13 cellular contexts compared by ENCODE assay signal in genomic region chr1:28354121-28354520, GRCh38. TPM values are rescaled to one million over a fixed set of nuclear protein-coding genes. Genes with fewer than 3 reads are reported as not detected.
A peak's percentile ranks its signal among the peaks of the same experiment; 100 is the strongest.
DNase-seq lines count a peak whose midpoint lies in the region; ATAC-seq and TF ChIP-seq lines count a peak whose summit lies in the region.
"Had no signal": no experiment of that assay in that cellular context is flagged by ENCODE, and none has a peak within 500 bp of the region (broad histone marks: within the 10 kb centered on the region; RNA-seq: fewer than 3 reads in every experiment).

No MANE protein-coding gene starts in this region.

- TF ChIP-seq RAD21 in Ishikawa (IDR thresholded peaks at IDR 0.05; ENCODE audit: low read depth): no peak

- H3K79me2 ChIP-seq in ACC112 (ENCODE audit: control insufficient read depth, insufficient read depth, low read length, unreplicated experiment): no peaks in the 10 kb centered on the region

- H3K9me3 ChIP-seq in lower lobe of right lung (no peaks in the 10 kb centered on the region), esophagus muscularis mucosa (no peaks in the 10 kb centered on the region), right atrium auricular region (no peaks in the 10 kb centered on the region)
- H3K9me3 ChIP-seq: adrenal gland had no signal

- no peak for TF ChIP-seq POLR2A in esophagus muscularis mucosa (IDR thresholded peaks at IDR 0.05; ENCODE audit: low read depth)

- H3K4me3 ChIP-seq in ACC112 (ENCODE audit: low read depth, low read length): no peak overlapping the region
- H3K4me3 ChIP-seq in brain microvascular endothelial cell (ENCODE audit: low read depth, low read length): no peak overlapping the region
- no peak overlapping the region for H3K4me3 ChIP-seq in lower lobe of right lung
- H3K4me3 ChIP-seq in esophagus muscularis mucosa: no peak overlapping the region
- no peak overlapping the region for H3K4me3 ChIP-seq in right atrium auricular region
- H3K4me3 ChIP-seq: adrenal gland had no signal

- 66% methylated on average over 3 of the region's 3 CpGs for WGBS in esophagus muscularis mucosa

- no peaks in the 10 kb centered on the region for H3K36me3 ChIP-seq in ACC112 (ENCODE audit: insufficient read depth, low read length)
- H3K36me3 ChIP-seq in brain microvascular endothelial cell (replicated peaks): no peaks in the 10 kb centered on the region
- no peaks in the 10 kb centered on the region for H3K36me3 ChIP-seq in lower lobe of right lung
- H3K36me3 ChIP-seq in esophagus muscularis mucosa: no peaks in the 10 kb centered on the region
- H3K36me3 ChIP-seq in right atrium auricular region: no peaks in the 10 kb centered on the region
- H3K36me3 ChIP-seq: adrenal gland had no signal

- peak overlapping the region; percentile 49 for H3K27ac ChIP-seq in ACC112 (ENCODE audit: low read depth, low read length)
- no peak overlapping the region for H3K27ac ChIP-seq in brain microvascular endothelial cell
- no peak overlapping the region for H3K27ac ChIP-seq in lower lobe of right lung
- H3K27ac ChIP-seq in esophagus muscularis mucosa (replicated peaks in 1 of 4): no peak overlapping the region
- no peak overlapping the region for H3K27ac ChIP-seq in right atrium auricular region
- H3K27ac ChIP-seq: adrenal gland had no signal

- H3K4me1 ChIP-seq in ACC112 (ENCODE audit: control insufficient read depth, insufficient read depth, low read length, unreplicated experiment) (peaks cover 10% of the 10 kb centered on the region), lower lobe of right lung (no peaks in the 10 kb centered on the region), esophagus muscularis mucosa (no peaks in the 10 kb centered on the region), right atrium auricular region (no peaks in the 10 kb centered on the region)
- H3K4me1 ChIP-seq: adrenal gland had no signal

- in situ Hi-C loops in brain microvascular endothelial cell (cut with HindIII; ENCODE audit: low pct_ligation_motif_present, low sequenced_read_pairs): no loop called here

- intact Hi-C loops in lower lobe of right lung (cut with DNase I): no loop called here
- intact Hi-C loops in esophagus muscularis mucosa (cut with DNase I): loop anchor here (10.0 kb wide), 1 partner anchor 251 kb away; no protein-coding TSS in a partner anchor

- TF ChIP-seq CTCF in brain microvascular endothelial cell (IDR thresholded peaks at IDR 0.05; ENCODE audit: low read depth, low read length, missing control alignments): no peak
- TF ChIP-seq CTCF in lower lobe of right lung (IDR thresholded peaks at IDR 0.05): no peak
- no peak for TF ChIP-seq CTCF in esophagus muscularis mucosa (IDR thresholded peaks at IDR 0.05)
- no peak for TF ChIP-seq CTCF in right atrium auricular region (IDR thresholded peaks at IDR 0.05)

- no peak overlapping the region for H2AFZ ChIP-seq in ACC112 (ENCODE audit: low read length, unreplicated experiment)

- TF ChIP-seq EP300 in Ishikawa (IDR thresholded peaks at IDR 0.05; ENCODE audit: borderline replicate concordance): peak; percentile 80; the same call in 1 of the 2 replicates
- no peak for TF ChIP-seq EP300 in esophagus muscularis mucosa (IDR thresholded peaks at IDR 0.05)

- DNase-seq in brain microvascular endothelial cell: peak; percentile 25
- peak; percentile 42 for DNase-seq in lower lobe of right lung
- no peak for DNase-seq in esophagus muscularis mucosa (ENCODE audit: extremely low spot score)
- DNase-seq in right atrium auricular region (ENCODE audit: low spot score): no peak
- no peak for DNase-seq in ecto neural progenitor cell (ENCODE audit: low spot score)
- DNase-seq: activated CD8-positive, alpha-beta memory T cell treated with anti-CD3 and anti-CD28 coated beads, Interleukin-2, amount 10 ng/mL, durations not matched to agents 7 days and 5 days; adrenal gland; NCI-H1694 treated with DMSO at 0.1 percent for 48 hours; stimulated activated CD4-positive, alpha-beta T cell treated with anti-CD3 and anti-CD28 coated beads, Interleukin-1b, Interleukin-23, amount 100 ng/mL, for 48 hours; stimulated activated naive CD8-positive, alpha-beta T cell treated with anti-CD3 and anti-CD28 coated beads, Interleukin-15, Interleukin-2, amounts not matched to agents 100 U/mL and 50 U/mL, for 24 hours had no signal

- no peak for ATAC-seq in lower lobe of right lung
- ATAC-seq in GM18870 (IDR thresholded peaks at IDR 0.05; ENCODE audit: unreplicated experiment): no peak
- ATAC-seq: activated CD8-positive, alpha-beta memory T cell treated with anti-CD3 and anti-CD28 coated beads, Interleukin-2, amount 10 ng/mL, durations not matched to agents 7 days and 5 days; stimulated activated naive CD8-positive, alpha-beta T cell treated with anti-CD3 and anti-CD28 coated beads, Interleukin-15, Interleukin-2, amounts not matched to agents 100 U/mL and 50 U/mL, for 24 hours had no signal

- no peaks in the 10 kb centered on the region for H3K27me3 ChIP-seq in ACC112 (ENCODE audit: insufficient read depth, low read length)
- no peaks in the 10 kb centered on the region for H3K27me3 ChIP-seq in brain microvascular endothelial cell (replicated peaks)
- H3K27me3 ChIP-seq in lower lobe of right lung (ENCODE audit: low read depth): no peaks in the 10 kb centered on the region
- H3K27me3 ChIP-seq in esophagus muscularis mucosa: no peaks in the 10 kb centered on the region
- no peaks in the 10 kb centered on the region for H3K27me3 ChIP-seq in right atrium auricular region
- H3K27me3 ChIP-seq: adrenal gland had no signal

TF ChIP-seq in Ishikawa, 13 proteins besides CTCF, POLR2A, EP300 and RAD21:
- TF ChIP-seq YY1 (IDR thresholded peaks at IDR 0.05; ENCODE audit: low read depth) (no peak), TCF12 (IDR thresholded peaks at IDR 0.05; ENCODE audit: low read depth) (peak; percentile 67), TEAD4 (IDR thresholded peaks at IDR 0.05) (peak; percentile 78), CEBPB (IDR thresholded peaks at IDR 0.05) (peak; percentile 71), NFIC (IDR thresholded peaks at IDR 0.05) (peak; percentile 77), FOXM1 (IDR thresholded peaks at IDR 0.05; ENCODE audit: borderline replicate concordance, low read depth) (peak; percentile 53; the same call in 1 of the 2 replicates)

RNA-seq across cellular contexts. Expression of gene PHACTR4, which starts 15.4 kb away (rescaled TPM):
- 44.2 TPM for total RNA-seq in lower lobe of right lung
- total RNA-seq in esophagus muscularis mucosa: 10 to 100 TPM; 21.0 to 32.4 (median 27.7) TPM
- total RNA-seq in right atrium auricular region: 10 to 100 TPM; 15.8 to 22.4 TPM

RNA-seq across cellular contexts. Expression of gene MED18, which starts 25.3 kb away (rescaled TPM):
- 12.6 TPM for total RNA-seq in lower lobe of right lung
- 10 to 100 TPM in 3 of 4 donors, 1 to 10 TPM in 1; 8.0 to 14.5 (median 12.9) TPM for total RNA-seq in esophagus muscularis mucosa
- total RNA-seq in right atrium auricular region: 1 to 10 TPM; 5.8 to 6.4 TPM

Comparison
In these comparisons a context has a peak if more than half of its experiments do, and no peak if none do; other contexts are left out.
1. DNase-seq: peak in brain microvascular endothelial cell (single experiment) and lower lobe of right lung (single experiment); none in esophagus muscularis mucosa (single experiment), right atrium auricular region (single experiment) and ecto neural progenitor cell (single experiment).